ENCODE assay signal across 1 cellular context in genomic region chr6:110295451-110296145, GRCh38.
TF ChIP-seq lines count a peak whose summit lies in the region.

No MANE protein-coding gene starts in this region.

TF ChIP-seq in H1, 55 proteins besides CTCF, POLR2A, EP300 and RAD21 (continued from another document):
- TF ChIP-seq RNF2 (IDR thresholded peaks at IDR 0.05; ENCODE audit: borderline replicate concordance, low read depth, low read length, missing control alignments, poor library complexity, severe bottlenecking) = no peak
- TF ChIP-seq RXRA (IDR thresholded peaks at IDR 0.05; ENCODE audit: insufficient read depth, low read depth, low read length) = no peak
- TF ChIP-seq BRCA1 (IDR thresholded peaks at IDR 0.05; ENCODE audit: low read depth, low read length) = no peak
